ENCODE assay signal across 8 cellular contexts in the genomic region with DNA sequence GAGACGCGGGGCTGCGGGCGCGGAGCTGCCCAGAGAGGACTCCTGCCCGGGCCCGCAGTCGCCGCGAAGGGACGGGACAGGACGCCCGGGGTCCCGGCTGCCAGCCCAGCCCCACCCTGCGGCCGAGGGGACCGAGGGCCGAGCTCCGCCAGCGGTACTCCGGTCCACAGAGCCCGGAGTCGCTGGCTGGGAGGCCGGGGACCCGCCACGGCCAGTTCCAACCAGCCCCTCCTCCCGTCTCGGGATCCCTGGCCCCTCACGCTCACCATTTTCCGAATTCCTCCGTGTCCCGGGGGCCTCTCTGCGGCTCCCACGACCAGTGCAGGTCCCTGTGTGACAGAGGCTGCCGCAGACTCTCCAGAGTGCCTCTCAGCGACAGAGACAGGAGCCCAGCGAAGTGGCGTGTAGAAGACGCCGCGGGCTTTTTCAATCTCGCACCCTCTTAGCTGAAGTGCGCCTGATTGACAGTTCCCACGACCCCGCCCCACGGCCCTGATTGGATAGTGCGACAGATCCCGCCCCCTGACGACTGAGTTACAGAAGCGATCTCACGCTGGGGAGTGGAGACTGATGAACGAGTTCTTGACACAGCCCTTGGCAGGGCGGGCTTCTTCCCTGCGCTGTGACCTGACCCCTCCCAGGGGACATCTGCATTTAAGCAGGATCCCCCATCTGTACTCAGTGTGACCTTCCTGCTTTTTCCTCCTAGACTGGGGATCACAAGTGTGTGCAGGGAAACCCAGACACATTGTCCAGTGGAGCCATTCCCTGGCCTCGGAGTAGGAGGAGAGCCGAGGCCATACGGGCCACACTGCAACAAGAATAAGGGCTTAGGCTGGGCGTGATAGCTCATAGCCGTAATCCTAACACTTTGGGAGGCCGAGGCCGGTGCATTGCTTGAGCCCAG. TPM values are rescaled to one million over a fixed set of nuclear protein-coding genes. Genes with fewer than 3 reads are reported as not detected.
DNase-seq lines count a peak whose midpoint lies in the region; ATAC-seq and TF ChIP-seq lines count a peak whose summit lies in the region.

No MANE protein-coding gene starts in this region.

- ATAC-seq in GM21723 (IDR thresholded peaks at IDR 0.05; ENCODE audit: unreplicated experiment) (peak; percentile 89), thoracic aorta (ENCODE audit: insufficient number of reproducible peaks, low FRiP score, low read depth) (peak; percentile 83)

- H3K4me1 ChIP-seq in thoracic aorta (ENCODE audit: control insufficient read depth in 1 of 2, low read depth in 2 of 2) = peaks cover 9 to 10% of the 10 kb centered on the region in 2 donors

- H3K4me3 ChIP-seq in MG63 = peak overlapping the region; percentile 73
- peak overlapping the region; percentile 80 for H3K4me3 ChIP-seq in thoracic aorta

- peaks cover 15% of the 10 kb centered on the region for H3K4me1 Mint-ChIP-seq in activated naive CD8-positive, alpha-beta T cell (ENCODE audit: low read depth)
- H3K4me1 Mint-ChIP-seq in osteocyte (ENCODE audit: unreplicated experiment) = peaks cover 18% of the 10 kb centered on the region

- H3K9me3 ChIP-seq in MG63 = 0 out of 2 replicates have a peak, but pooled peaks cover 4% of the 10 kb centered on the region
- H3K9me3 ChIP-seq in thoracic aorta = no peaks in the 10 kb centered on the region

- H3K36me3 Mint-ChIP-seq in activated naive CD8-positive, alpha-beta T cell = no peaks in the 10 kb centered on the region
- H3K36me3 Mint-ChIP-seq in osteocyte (ENCODE audit: unreplicated experiment) = no peaks in the 10 kb centered on the region

- intact Hi-C loops in head of caudate nucleus (cut with DNase I) = loop anchor here (10.0 kb wide), 1 partner anchor 70 kb away; a partner anchor contains a TSS

- TF ChIP-seq CTCF in osteocyte (IDR thresholded peaks at IDR 0.05) (no peak), thoracic aorta (IDR thresholded peaks at IDR 0.05) (no peak)

- H3K36me3 ChIP-seq in MG63 (no peaks in the 10 kb centered on the region), thoracic aorta (no peaks in the 10 kb centered on the region)

- H3K27me3 ChIP-seq in MG63 (no peaks in the 10 kb centered on the region), thoracic aorta (replicated peaks; ENCODE audit: insufficient read depth) (no peaks in the 10 kb centered on the region)

- H3K27ac ChIP-seq in thoracic aorta = peak overlapping the region; percentile 11 to 38

- H3K9me3 Mint-ChIP-seq in activated naive CD8-positive, alpha-beta T cell (ENCODE audit: low read depth) = no peaks in the 10 kb centered on the region
- peaks cover 1% of the 10 kb centered on the region for H3K9me3 Mint-ChIP-seq in osteocyte (ENCODE audit: unreplicated experiment)

- peaks cover 21% of the 10 kb centered on the region for H3K27me3 Mint-ChIP-seq in activated naive CD8-positive, alpha-beta T cell
- no peaks in the 10 kb centered on the region for H3K27me3 Mint-ChIP-seq in osteocyte (ENCODE audit: unreplicated experiment)

- peak overlapping the region; percentile 98 for H3K4me3 Mint-ChIP-seq in activated naive CD8-positive, alpha-beta T cell
- peak overlapping the region; percentile 100 for H3K4me3 Mint-ChIP-seq in osteocyte (ENCODE audit: unreplicated experiment)

- DNase-seq in COLO829 (ENCODE audit: low spot score) (peak; percentile 84), MG63 (peak; percentile 95), SKM-1 (lab: John Stamatoyannopoulos, UW; ENCODE audit: unreplicated experiment) (peak; percentile 90), head of caudate nucleus (peak; percentile 93 to 99 (median 97)), osteocyte (ENCODE audit: extremely low spot score, unreplicated experiment) (peak; percentile 97), thoracic aorta (ENCODE audit: low spot score) (peak; percentile 91)

- H3K27ac Mint-ChIP-seq in activated naive CD8-positive, alpha-beta T cell = peak overlapping the region; percentile 86
- peak overlapping the region; percentile 99 for H3K27ac Mint-ChIP-seq in osteocyte (ENCODE audit: unreplicated experiment)

RNA-seq across cellular contexts. Expression of a gene that starts 44.0 kb away (rescaled TPM):
- total RNA-seq in MG63 (2014; rRNA removed; shearing (Covaris generic); ENCODE audit: low replicate concordance) = 10.1 and 14.8 TPM in 2 replicates
- total RNA-seq in osteocyte (4.1 and 4.3 TPM in 2 replicates), thoracic aorta (10 to 100 TPM in 1 of 2 donors, 1 to 10 TPM in 1; 8.2 to 11.0 TPM)

Comparison
In these comparisons a context has a peak if more than half of its experiments do, and no peak if none do; other contexts are left out.
1. Peak in every context shown above with its lines: DNase-seq, ATAC-seq, H3K4me3 ChIP-seq and H3K27ac ChIP-seq.